Comparison of ENCODE assay signal across 20 cellular contexts in the genomic region with DNA sequence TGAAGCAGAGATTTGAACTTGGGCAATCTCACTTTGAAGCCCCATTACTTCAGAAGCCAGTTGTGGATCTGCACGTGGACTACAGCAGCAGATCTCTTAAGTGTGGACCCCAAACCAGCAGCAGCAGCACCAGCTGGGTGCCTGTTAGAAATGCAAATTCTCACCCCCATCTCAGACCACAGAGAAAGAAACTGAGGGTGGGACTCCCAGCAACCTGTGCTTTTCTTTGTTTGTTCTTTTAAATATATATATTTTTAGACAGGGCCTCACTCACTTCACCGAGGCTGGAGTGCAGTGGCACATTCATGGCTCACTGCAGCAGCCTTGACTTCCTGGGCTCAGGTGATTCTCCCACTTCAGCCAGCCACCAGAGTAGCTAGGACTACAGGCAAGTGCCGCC. TPM values are rescaled to one million over a fixed set of nuclear protein-coding genes. Genes with fewer than 3 reads are reported as not detected.
A peak's percentile ranks its signal among the peaks of the same experiment; 100 is the strongest.
DNase-seq lines count a peak whose midpoint lies in the region; ATAC-seq, FAIRE-seq and TF ChIP-seq lines count a peak whose summit lies in the region.
"Had no signal": no experiment of that assay in that cellular context is flagged by ENCODE, and none has a peak within 500 bp of the region (broad histone marks: within the 10 kb centered on the region; RNA-seq: fewer than 3 reads in every experiment).

No MANE protein-coding gene starts in this region.

- peaks cover 17 to 69% of the 10 kb centered on the region in 2 experiments for H3K36me3 ChIP-seq in HepG2 (replicated peaks in 1 of 2; ENCODE audit: control insufficient read depth in 1 of 2, insufficient read depth in 2 of 2, low read length in 2 of 2)
- H3K36me3 ChIP-seq in right lobe of liver: peaks cover 0 to 72% (median 27%) of the 10 kb centered on the region in 4 donors

- no peaks in the 10 kb centered on the region for H3K27me3 ChIP-seq in HepG2 (ENCODE audit: control insufficient read depth in 1 of 2, insufficient read depth in 2 of 2, low read length in 2 of 2)
- H3K27me3 ChIP-seq in right lobe of liver: no peaks in the 10 kb centered on the region

- H3K4me1 ChIP-seq in HepG2 (ENCODE audit: insufficient read depth, low read length) (peaks cover 10% of the 10 kb centered on the region), right lobe of liver (no peaks in the 10 kb centered on the region)

- ATAC-seq in HepG2 (no peak), right lobe of liver (no peak), GM21619 (IDR thresholded peaks at IDR 0.05; ENCODE audit: unreplicated experiment) (peak; percentile 63), HG03354 (IDR thresholded peaks at IDR 0.05; ENCODE audit: poor library complexity, severe bottlenecking, unreplicated experiment) (peak; percentile 75), left colon (peak; percentile 8), HG03342 (IDR thresholded peaks at IDR 0.05; ENCODE audit: unreplicated experiment) (no peak)
- ATAC-seq: T-helper 17 cell had no signal

- no peak overlapping the region for H3K9ac ChIP-seq in HepG2 (ENCODE audit: insufficient read depth, low read depth, low read length)
- H3K9ac ChIP-seq: KMS-11 had no signal

- no peak overlapping the region for H3K4me2 ChIP-seq in HepG2 (ENCODE audit: low read depth, low read length)
- H3K4me2 ChIP-seq: KMS-11 had no signal

- POLR2A ChIA-PET in HepG2 (lab: Yijun Ruan, JAX): interaction anchor here (1.7 kb wide), 1 partner anchor 15 kb away, joined by 7 read pairs; no protein-coding TSS in a partner anchor

- TF ChIP-seq CTCF in HepG2 (CRISPR knock-in tag; IDR thresholded peaks at IDR 0.05) (no peak), right lobe of liver (IDR thresholded peaks at IDR 0.05) (no peak)

- FAIRE-seq in HepG2 (lab: Jason Lieb, UNC): no peak

- WGBS in HepG2 (ENCODE audit: low lambda C conversion rate): 98% methylated on average over 3 of the region's 3 CpGs
- 95% methylated on average over 2 of the region's 3 CpGs for WGBS in right lobe of liver (ENCODE audit: insufficient coverage, low coverage, low lambda C conversion rate, missing lambda C conversion rate)

- H3K79me2 ChIP-seq in HepG2 (ENCODE audit: insufficient read depth, low read length): peaks cover 8% of the 10 kb centered on the region

- TF ChIP-seq EP300 in HepG2 (IDR thresholded peaks at IDR 0.05; ENCODE audit: low read depth in 2 of 2, low read length in 2 of 2) (no peak), HepG2 (CRISPR knock-in tag; IDR thresholded peaks at IDR 0.05; ENCODE audit: borderline replicate concordance) (no peak)

- TF ChIP-seq RAD21 in HepG2 (CRISPR knock-in tag; IDR thresholded peaks at IDR 0.05): no peak

- intact Hi-C loops in HepG2 (cut with micrococcal nuclease; ENCODE audit: unreplicated experiment): no loop called here
- intact Hi-C loops in right lobe of liver (cut with DNase I): no loop called here
- intact Hi-C loops in left colon (cut with DNase I, micrococcal nuclease): no loop called here

- TF ChIP-seq POLR2A in HepG2 (IDR thresholded peaks at IDR 0.05; ENCODE audit: insufficient read depth in 1 of 2, low read depth in 2 of 2, low read length in 2 of 2) (peak in 1 of 2 experiments; percentile 10; a peak in 1 of 4 replicates), right lobe of liver (IDR thresholded peaks at IDR 0.05) (no peak)

- H2AFZ ChIP-seq in HepG2 (ENCODE audit: low read length): no peak overlapping the region

- H3K9me3 ChIP-seq in HepG2 (ENCODE audit: low read length): no peaks in the 10 kb centered on the region
- no peaks in the 10 kb centered on the region for H3K9me3 ChIP-seq in right lobe of liver
- H3K9me3 ChIP-seq: Caco-2 had no signal

- no TSS peak for BruUV-seq in HepG2 (replicated peaks; lab: Mats Ljungman, UMichigan)

- DNase-seq in HepG2 (ENCODE audit: low spot score): no peak
- no peak for DNase-seq in right lobe of liver
- DNase-seq in left colon: no peak
- no peak for DNase-seq in inferior parietal cortex (ENCODE audit: extremely low spot score)
- DNase-seq in NCI-H1048 (lab: John Stamatoyannopoulos, UW): no peak
- DNase-seq: 8988T, C1 segment of cervical spinal cord, Caco-2, DMS53, GOT3, HFFc6, NCI-H1105, NCI-H1694 treated with DMSO at 0.1 percent for 48 hours, NCI-H69, Right ventricle myocardium superior, T-helper 17 cell had no signal

- H3K4me3 ChIP-seq in HepG2 (replicated peaks in 1 of 3; ENCODE audit: insufficient read depth in 1 of 3, low read depth in 2 of 3, low read length in 3 of 3) (no peak overlapping the region), right lobe of liver (no peak overlapping the region)

- in situ Hi-C loops in HepG2 (cut with HindIII; ENCODE audit: extremely low pct_ligation_motif_present, low pct_unique_long_range_greater_than_20kb): no loop called here

- CTCF ChIA-PET in HepG2 (lab: Yijun Ruan, JAX; ENCODE audit: low intra/inter-chr PET ratio, low total read pairs): no interaction called here

- H3K27ac ChIP-seq in HepG2 (ENCODE audit: extremely low read length, insufficient read depth, low read length) (no peak overlapping the region), right lobe of liver (no peak overlapping the region)
- H3K27ac ChIP-seq: KMS-11 had no signal

- H4K20me1 ChIP-seq in HepG2 (ENCODE audit: insufficient read depth, low read length): peaks cover 2% of the 10 kb centered on the region; the same call in 1 of the 2 replicates

TF ChIP-seq in HepG2, 621 proteins besides CTCF, POLR2A, EP300 and RAD21:
- TF ChIP-seq, protein P1, sequence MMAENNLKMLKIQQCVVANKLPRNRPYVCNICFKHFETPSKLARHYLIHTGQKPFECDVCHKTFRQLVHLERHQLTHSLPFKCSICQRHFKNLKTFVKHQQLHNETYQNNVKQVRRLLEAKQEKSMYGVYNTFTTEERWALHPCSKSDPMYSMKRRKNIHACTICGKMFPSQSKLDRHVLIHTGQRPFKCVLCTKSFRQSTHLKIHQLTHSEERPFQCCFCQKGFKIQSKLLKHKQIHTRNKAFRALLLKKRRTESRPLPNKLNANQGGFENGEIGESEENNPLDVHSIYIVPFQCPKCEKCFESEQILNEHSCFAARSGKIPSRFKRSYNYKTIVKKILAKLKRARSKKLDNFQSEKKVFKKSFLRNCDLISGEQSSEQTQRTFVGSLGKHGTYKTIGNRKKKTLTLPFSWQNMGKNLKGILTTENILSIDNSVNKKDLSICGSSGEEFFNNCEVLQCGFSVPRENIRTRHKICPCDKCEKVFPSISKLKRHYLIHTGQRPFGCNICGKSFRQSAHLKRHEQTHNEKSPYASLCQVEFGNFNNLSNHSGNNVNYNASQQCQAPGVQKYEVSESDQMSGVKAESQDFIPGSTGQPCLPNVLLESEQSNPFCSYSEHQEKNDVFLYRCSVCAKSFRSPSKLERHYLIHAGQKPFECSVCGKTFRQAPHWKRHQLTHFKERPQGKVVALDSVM (CRISPR knock-in tag; IDR thresholded peaks at IDR 0.05): no peak
- TF ChIP-seq POLR2G (IDR thresholded peaks at IDR 0.05; ENCODE audit: low read depth, low read length): peak; percentile 38; the same call in 1 of the 2 replicates

RNA-seq across cellular contexts. Expression of a gene that starts 53.2 kb away (rescaled TPM):
- total RNA-seq in HepG2 (2016; rRNA removed; fragmentation: Illumina TruSeq; extraction: Trizol) (58.0 and 64.2 TPM in 2 replicates), right lobe of liver (10 to 100 TPM; 27.7 to 39.4 (median 30.2) TPM), left colon (10 to 100 TPM; 68.3 to 87.5 TPM)
- 85.4 and 92.4 TPM in 2 replicates for total RNA-seq in HepG2 (2016; cell fraction: cytosol; rRNA removed; fragmentation: Illumina TruSeq; extraction: Trizol; ENCODE audit: low read depth)
- total RNA-seq in HepG2 (2016; cell fraction: insoluble cytoplasmic fraction; rRNA removed; fragmentation: Illumina TruSeq; extraction: Trizol): 52.5 and 70.6 TPM in 2 replicates
- 33.2 and 33.4 TPM in 2 replicates for total RNA-seq in HepG2 (2016; cell fraction: membrane; rRNA removed; fragmentation: Illumina TruSeq; extraction: Trizol)
- total RNA-seq in HepG2 (2016; cell fraction: nucleus; rRNA removed; fragmentation: Illumina TruSeq; extraction: Trizol): 120 TPM in 2 replicates
- 20.3 and 22.0 TPM in 2 replicates for polyA plus RNA-seq in HepG2 (2011; rRNA removed)
- polyA plus RNA-seq in HepG2 (2011; cell fraction: cytosol; rRNA removed): 13.2 and 16.1 TPM in 2 replicates
- polyA plus RNA-seq in HepG2 (2011; cell fraction: nucleus; rRNA removed): 61.3 and 71.8 TPM in 2 replicates
- 39.7 and 46.8 TPM in 2 replicates for polyA plus RNA-seq in HepG2 (2012)
- 28.8 and 28.9 TPM in 2 replicates for polyA plus RNA-seq in HepG2 (2016; cell fraction: cytosol; fragmentation: Illumina TruSeq; extraction: Trizol; ENCODE audit: low read depth)
- polyA plus RNA-seq in HepG2 (2016; cell fraction: insoluble cytoplasmic fraction; fragmentation: Illumina TruSeq; extraction: Trizol; ENCODE audit: low read depth): 56.6 and 65.2 TPM in 2 replicates
- 21.9 and 25.0 TPM in 2 replicates for polyA plus RNA-seq in HepG2 (2016; cell fraction: membrane; fragmentation: Illumina TruSeq; extraction: Trizol; ENCODE audit: low read depth)
- polyA plus RNA-seq in HepG2 (2016; cell fraction: nucleus; fragmentation: Illumina TruSeq; extraction: Trizol; ENCODE audit: insufficient read depth, low read depth): 88.9 and 106 TPM in 2 replicates
- polyA minus RNA-seq in HepG2 (2011; rRNA and poly(A)+ RNA removed; ENCODE audit: low replicate concordance): 20.5 and 36.5 TPM in 2 replicates
- polyA minus RNA-seq in HepG2 (2011; cell fraction: cytosol; rRNA and poly(A)+ RNA removed): 14.5 and 29.8 TPM in 2 replicates
- polyA minus RNA-seq in HepG2 (2011; cell fraction: nucleus; rRNA and poly(A)+ RNA removed): 202 and 232 TPM in 2 replicates

Comparison
In these comparisons a context has a peak if more than half of its experiments do, and no peak if none do; other contexts are left out.
1. ATAC-seq: peak in GM21619 (single experiment), HG03354 (single experiment) and left colon (single experiment); none in HepG2 (single experiment), right lobe of liver (0 of 4) and HG03342 (single experiment).